ENCODE assay signal across 18 cellular contexts in the genomic region with DNA sequence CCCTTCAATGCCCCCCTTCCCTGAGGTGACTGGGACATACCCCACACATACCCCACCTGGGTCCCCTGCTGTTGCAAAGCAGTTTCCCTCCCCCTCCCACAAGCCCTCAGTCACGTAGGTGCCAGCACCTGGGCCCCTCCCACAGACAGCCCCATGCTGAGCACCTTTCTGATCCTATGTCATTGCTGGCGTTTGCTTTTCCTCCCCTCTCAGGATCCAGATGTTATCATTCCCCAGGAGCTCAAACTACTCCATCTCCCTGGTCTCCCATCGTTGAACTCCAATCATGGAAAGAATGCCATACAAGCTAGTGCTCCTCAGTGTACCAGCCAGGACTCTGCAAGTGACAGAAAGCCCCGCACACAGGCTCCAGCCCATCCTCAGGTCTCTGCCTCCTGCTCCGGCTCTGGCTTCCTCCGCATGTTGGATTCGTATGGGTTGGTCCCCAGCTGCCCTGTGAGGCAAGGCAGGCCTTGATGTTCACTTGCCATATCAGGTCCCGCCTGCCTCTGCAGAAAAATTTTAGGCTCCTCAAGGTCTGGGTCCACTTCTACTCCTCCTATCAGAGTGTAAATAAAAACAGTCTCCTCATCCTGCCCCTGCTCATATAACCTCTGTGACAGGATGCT. TPM values are rescaled to one million over a fixed set of nuclear protein-coding genes. Genes with fewer than 3 reads are reported as not detected.
DNase-seq lines count a peak whose midpoint lies in the region; TF ChIP-seq lines count a peak whose summit lies in the region.
"Had no signal": no experiment of that assay in that cellular context is flagged by ENCODE, and none has a peak within 500 bp of the region (broad histone marks: within the 10 kb centered on the region; RNA-seq: fewer than 3 reads in every experiment).

No MANE protein-coding gene starts in this region.

- no peak overlapping the region for H3K4me3 ChIP-seq in colonic mucosa
- H3K4me3 ChIP-seq: K562 had no signal

- intact Hi-C loops in colonic mucosa (cut with DNase I): no loop called here

- TF ChIP-seq CTCF in colonic mucosa (IDR thresholded peaks at IDR 0.05) (no peak), nephron progenitor cell (IDR thresholded peaks at IDR 0.05) (no peak), type B pancreatic cell (conservative IDR thresholded peaks at IDR 0.05) (no peak)

- H3K27me3 Mint-ChIP-seq in nephron progenitor cell (ENCODE audit: low read depth, poor library complexity) (peaks cover 7% of the 10 kb centered on the region), type B pancreatic cell (peaks cover 3% of the 10 kb centered on the region)
- H3K27me3 Mint-ChIP-seq: activated CD4-positive, alpha-beta T cell treated with anti-CD3 and anti-CD28 coated beads for 36 hours; activated naive CD4-positive, alpha-beta T cell treated with anti-CD3 and anti-CD28 coated beads, Interleukin-2, amount 50 U/mL, for 24 hours had no signal

- peak; percentile 43 for DNase-seq in NCI-H510A treated with DMSO at 0.1 percent for 48 hours (lab: John Stamatoyannopoulos, UW)
- DNase-seq in NCI-H510A (lab: John Stamatoyannopoulos, UW): no peak
- DNase-seq in colonic mucosa: no peak
- no peak for DNase-seq in nephron progenitor cell
- DNase-seq in type B pancreatic cell (ENCODE audit: extremely low spot score, unreplicated experiment): no peak
- no peak for DNase-seq in HuH-7.5 (ENCODE audit: low spot score)
- DNase-seq in activated T-cell treated with anti-CD3 and anti-CD28 coated beads, Interleukin-2, amount 50 U/mL, for 1 hour: no peak
- no peak for DNase-seq in occipital lobe (lab: John Stamatoyannopoulos, UW)
- DNase-seq: activated CD4-positive, alpha-beta T cell treated with anti-CD3 and anti-CD28 coated beads for 36 hours; CD8-positive, alpha-beta memory T cell; left ventricle myocardium superior; naive thymus-derived CD8-positive, alpha-beta T cell; NCI-H1048; NCI-H2171 had no signal

- peak overlapping the region; percentile 26 for H3K27ac Mint-ChIP-seq in nephron progenitor cell
- H3K27ac Mint-ChIP-seq in type B pancreatic cell: peak overlapping the region; percentile 68
- H3K27ac Mint-ChIP-seq: activated CD4-positive, alpha-beta T cell treated with anti-CD3 and anti-CD28 coated beads for 36 hours; activated naive CD4-positive, alpha-beta T cell treated with anti-CD3 and anti-CD28 coated beads, Interleukin-2, amount 50 U/mL, for 24 hours; T-helper 2 cell treated with Interferon-gamma antibody and Interleukin-4, amounts not matched to agents 5 μg/mL and 100 μg/mL, for 36 hours had no signal

- H3K27me3 ChIP-seq in colonic mucosa: no peaks in the 10 kb centered on the region

- H3K9me3 ChIP-seq in colonic mucosa: no peaks in the 10 kb centered on the region

- H3K4me3 Mint-ChIP-seq in nephron progenitor cell (no peak overlapping the region), type B pancreatic cell (no peak overlapping the region)
- H3K4me3 Mint-ChIP-seq: activated CD4-positive, alpha-beta T cell treated with anti-CD3 and anti-CD28 coated beads for 36 hours; activated naive CD4-positive, alpha-beta T cell treated with anti-CD3 and anti-CD28 coated beads, Interleukin-2, amount 50 U/mL, for 24 hours; CD8-positive, alpha-beta memory T cell; naive thymus-derived CD8-positive, alpha-beta T cell; T-helper 2 cell treated with Interferon-gamma antibody and Interleukin-4, amounts not matched to agents 5 μg/mL and 100 μg/mL, for 36 hours had no signal

- H3K4me1 Mint-ChIP-seq in nephron progenitor cell: peaks cover 45% of the 10 kb centered on the region
- H3K4me1 Mint-ChIP-seq in type B pancreatic cell (ENCODE audit: unreplicated experiment): peaks cover 16% of the 10 kb centered on the region
- H3K4me1 Mint-ChIP-seq: activated CD4-positive, alpha-beta T cell treated with anti-CD3 and anti-CD28 coated beads for 36 hours; activated naive CD4-positive, alpha-beta T cell treated with anti-CD3 and anti-CD28 coated beads, Interleukin-2, amount 50 U/mL, for 24 hours; CD8-positive, alpha-beta memory T cell had no signal

- H3K27ac ChIP-seq in colonic mucosa: peak overlapping the region; percentile 29

- H3K9ac ChIP-seq in colonic mucosa (ENCODE audit: low read depth in 2 of 2, low read length in 2 of 2): no peak overlapping the region

- H3K4me1 ChIP-seq in colonic mucosa: no peaks in the 10 kb centered on the region

- H3K36me3 Mint-ChIP-seq in nephron progenitor cell (ENCODE audit: low read depth) (peaks cover 8% of the 10 kb centered on the region), type B pancreatic cell (no peaks in the 10 kb centered on the region)
- H3K36me3 Mint-ChIP-seq: activated naive CD4-positive, alpha-beta T cell treated with anti-CD3 and anti-CD28 coated beads, Interleukin-2, amount 50 U/mL, for 24 hours had no signal

- H3K36me3 ChIP-seq in colonic mucosa: no peaks in the 10 kb centered on the region

- H3K9me3 Mint-ChIP-seq in nephron progenitor cell (peaks cover 24% of the 10 kb centered on the region), type B pancreatic cell (no peaks in the 10 kb centered on the region)
- H3K9me3 Mint-ChIP-seq: CD8-positive, alpha-beta memory T cell; T-helper 2 cell treated with Interferon-gamma antibody and Interleukin-4, amounts not matched to agents 5 μg/mL and 100 μg/mL, for 36 hours had no signal

RNA-seq across cellular contexts. Expression of a gene that starts 31.4 kb away (rescaled TPM):
- total RNA-seq in colonic mucosa: 10 to 100 TPM; 15.3 to 23.8 TPM
- 19.1 and 19.3 TPM in 2 replicates for total RNA-seq in type B pancreatic cell (ENCODE audit: low replicate concordance)
- 16.1 TPM for total RNA-seq in occipital lobe

RNA-seq across cellular contexts. Expression of a gene that starts 50.8 kb away (rescaled TPM):
- total RNA-seq in colonic mucosa: 10 to 100 TPM; 21.6 to 24.9 TPM
- 6.4 and 9.2 TPM in 2 replicates for total RNA-seq in type B pancreatic cell (ENCODE audit: low replicate concordance)
- total RNA-seq in occipital lobe: 9.2 TPM
- total RNA-seq: G401 had no signal
